17 cellular contexts compared by ENCODE assay signal in genomic region chrX:110657073-110657472, GRCh38.
"Had no signal": no experiment of that assay in that cellular context is flagged by ENCODE, and none has a peak within 500 bp of the region (broad histone marks: within the 10 kb centered on the region; RNA-seq: fewer than 3 reads in every experiment).

No MANE protein-coding gene starts in this region.

- H3K4me3 ChIP-seq: heart left ventricle, lung, stomach, thoracic aorta, transverse colon had no signal

- ATAC-seq: esophagus mucosa, heart left ventricle, right cardiac atrium had no signal

- DNase-seq: effector memory CD4-positive, alpha-beta T cell; heart left ventricle; hippocampal formation; mesenchymal stem cell; midbrain; naive B cell; right cardiac atrium; small intestine; stimulated activated CD4-positive, alpha-beta T cell treated with anti-CD3 and anti-CD28 coated beads, Interleukin-12 subunit alpha, Interleukin-12 subunit beta, amount 100 ng/mL, for 4 hours; stimulated activated naive CD4-positive, alpha-beta T cell; stomach; transverse colon had no signal

- H3K4me1 ChIP-seq: heart left ventricle, stomach, transverse colon had no signal

- H3K27me3 Mint-ChIP-seq: naive B cell had no signal

- H3K27ac Mint-ChIP-seq: naive B cell, nephron had no signal

- H3K27ac ChIP-seq: heart left ventricle, neutrophil, stomach, thoracic aorta, transverse colon had no signal

- H3K27me3 ChIP-seq: heart left ventricle, neutrophil, transverse colon had no signal

- H3K36me3 ChIP-seq: heart left ventricle, neutrophil, stomach, thoracic aorta, transverse colon had no signal

- H3K4me1 Mint-ChIP-seq: naive B cell, nephron had no signal

- H3K4me3 Mint-ChIP-seq: naive B cell, nephron had no signal

- H3K9me3 ChIP-seq: neutrophil, thoracic aorta, transverse colon had no signal

- H3K36me3 Mint-ChIP-seq: naive B cell had no signal
